ENCODE assay signal across 1 cellular context in the genomic region with DNA sequence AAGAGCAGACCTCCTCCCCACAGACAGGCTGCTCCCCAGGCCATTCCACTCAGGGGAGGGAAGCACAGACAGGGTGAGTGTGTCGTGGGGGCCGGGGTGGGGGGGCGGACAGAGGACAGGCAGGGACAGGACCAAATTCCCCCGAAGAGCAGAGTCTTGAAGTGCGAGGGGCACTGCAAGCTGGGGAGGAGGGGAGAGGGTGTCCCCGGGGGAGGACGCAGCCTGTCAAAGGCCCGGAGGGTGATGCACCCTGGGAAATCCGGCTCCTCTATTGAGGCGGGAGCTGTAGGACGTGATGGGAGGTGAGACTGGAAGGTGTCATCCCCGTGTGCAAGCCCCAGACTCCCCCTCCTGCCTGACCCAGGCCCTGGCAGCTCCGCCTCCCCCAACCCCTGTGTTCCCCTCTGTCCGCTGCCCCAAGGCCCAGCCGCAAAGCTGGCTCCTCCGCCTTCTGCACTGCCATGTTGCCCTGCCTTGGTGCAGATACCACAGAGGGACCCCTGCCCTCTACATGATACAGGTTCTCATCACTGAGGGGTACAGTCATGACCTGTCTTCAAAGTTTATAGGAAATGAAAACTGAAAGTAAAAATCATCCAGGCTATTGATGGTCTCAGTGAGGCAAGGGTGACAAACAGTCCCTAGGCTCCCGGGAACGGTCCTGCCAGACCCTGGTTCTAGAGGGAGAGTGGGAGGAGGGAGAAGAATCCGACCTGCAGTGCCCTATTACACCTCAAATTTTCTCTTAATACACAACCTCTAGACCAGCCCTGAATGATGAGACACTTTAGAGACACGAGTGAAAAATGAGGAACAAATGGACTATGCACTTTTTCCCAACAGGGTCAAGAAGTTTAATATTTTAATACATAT.
TF ChIP-seq lines count a peak whose summit lies in the region.

No MANE protein-coding gene starts in this region.

TF ChIP-seq in IMR-90, 13 proteins besides CTCF, POLR2A, EP300 and RAD21:
- TF ChIP-seq MAFK (IDR thresholded peaks at IDR 0.05; ENCODE audit: low read depth, low read length) (no peak), SMC3 (IDR thresholded peaks at IDR 0.05; ENCODE audit: low read depth, low read length) (no peak), CHD1 (IDR thresholded peaks at IDR 0.05; ENCODE audit: low read depth, low read length) (no peak), MAZ (IDR thresholded peaks at IDR 0.05; ENCODE audit: borderline replicate concordance, low read depth, low read length) (no peak), BHLHE40 (IDR thresholded peaks at IDR 0.05; ENCODE audit: low read depth, low read length) (no peak)
- TF ChIP-seq, protein P1, sequence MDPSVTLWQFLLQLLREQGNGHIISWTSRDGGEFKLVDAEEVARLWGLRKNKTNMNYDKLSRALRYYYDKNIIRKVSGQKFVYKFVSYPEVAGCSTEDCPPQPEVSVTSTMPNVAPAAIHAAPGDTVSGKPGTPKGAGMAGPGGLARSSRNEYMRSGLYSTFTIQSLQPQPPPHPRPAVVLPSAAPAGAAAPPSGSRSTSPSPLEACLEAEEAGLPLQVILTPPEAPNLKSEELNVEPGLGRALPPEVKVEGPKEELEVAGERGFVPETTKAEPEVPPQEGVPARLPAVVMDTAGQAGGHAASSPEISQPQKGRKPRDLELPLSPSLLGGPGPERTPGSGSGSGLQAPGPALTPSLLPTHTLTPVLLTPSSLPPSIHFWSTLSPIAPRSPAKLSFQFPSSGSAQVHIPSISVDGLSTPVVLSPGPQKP (IDR thresholded peaks at IDR 0.05; ENCODE audit: borderline replicate concordance, low read depth, low read length) = no peak
- TF ChIP-seq, protein P2, sequence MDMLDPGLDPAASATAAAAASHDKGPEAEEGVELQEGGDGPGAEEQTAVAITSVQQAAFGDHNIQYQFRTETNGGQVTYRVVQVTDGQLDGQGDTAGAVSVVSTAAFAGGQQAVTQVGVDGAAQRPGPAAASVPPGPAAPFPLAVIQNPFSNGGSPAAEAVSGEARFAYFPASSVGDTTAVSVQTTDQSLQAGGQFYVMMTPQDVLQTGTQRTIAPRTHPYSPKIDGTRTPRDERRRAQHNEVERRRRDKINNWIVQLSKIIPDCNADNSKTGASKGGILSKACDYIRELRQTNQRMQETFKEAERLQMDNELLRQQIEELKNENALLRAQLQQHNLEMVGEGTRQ (IDR thresholded peaks at IDR 0.05; ENCODE audit: low read depth, low read length) = no peak
